30 cellular contexts compared by ENCODE assay signal in the genomic region with DNA sequence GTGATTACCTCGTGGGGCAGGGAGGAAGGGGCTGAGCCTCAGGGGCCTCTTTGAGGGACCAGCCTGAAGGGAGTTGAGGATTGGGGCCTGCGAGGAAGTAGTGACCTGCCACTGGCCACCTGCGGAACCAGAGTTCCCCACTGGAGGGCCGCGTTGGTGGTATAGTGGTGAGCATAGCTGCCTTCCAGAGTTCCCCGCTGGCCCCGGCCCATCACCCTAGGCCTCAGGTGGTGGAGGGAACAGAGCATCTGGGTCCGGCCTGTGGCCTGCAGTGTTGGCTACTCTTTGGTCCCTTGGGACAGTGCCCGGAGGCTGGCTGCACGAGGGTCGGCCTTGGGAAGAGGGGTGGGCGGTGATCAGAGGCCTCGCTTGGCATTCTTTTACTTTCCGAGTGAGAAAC. TPM values are rescaled to one million over a fixed set of nuclear protein-coding genes. Genes with fewer than 3 reads are reported as not detected.
DNase-seq lines count a peak whose midpoint lies in the region; ATAC-seq and TF ChIP-seq lines count a peak whose summit lies in the region.
"Had no signal": no experiment of that assay in that cellular context is flagged by ENCODE, and none has a peak within 500 bp of the region (broad histone marks: within the 10 kb centered on the region; RNA-seq: fewer than 3 reads in every experiment).

No MANE protein-coding gene starts in this region.

- peaks cover 2% of the 10 kb centered on the region for H3K27me3 Mint-ChIP-seq in glutamatergic neuron (ENCODE audit: unreplicated experiment)
- H3K27me3 Mint-ChIP-seq: activated CD4-positive, alpha-beta T cell treated with anti-CD3 and anti-CD28 coated beads for 36 hours; activated naive CD8-positive, alpha-beta T cell; T-helper 17 cell had no signal

- no peak overlapping the region for H3K27ac ChIP-seq in osteoblast (ENCODE audit: low read depth, low read length)
- H3K27ac ChIP-seq: 22Rv1, ascending aorta, left ventricle myocardium inferior, SK-N-MC, stomach, tibial artery had no signal

- H3K27ac Mint-ChIP-seq in glutamatergic neuron (ENCODE audit: unreplicated experiment): no peak overlapping the region
- H3K27ac Mint-ChIP-seq: activated CD4-positive, alpha-beta T cell treated with anti-CD3 and anti-CD28 coated beads for 36 hours; activated CD8-positive, alpha-beta T cell treated with anti-CD3 and anti-CD28 coated beads, Interleukin-2, amount 10 ng/mL, durations not matched to agents 7 days and 5 days; activated naive CD8-positive, alpha-beta T cell; dendritic cell treated with granulocyte-macrophage colony-stimulating factor and Interleukin-4, amounts not matched to agents 40 ng/mL and 50 ng/mL, for 4 days; T-helper 17 cell had no signal

- H3K79me2 ChIP-seq in Loucy (ENCODE audit: insufficient read depth, low read length) (no peaks in the 10 kb centered on the region), osteoblast (ENCODE audit: insufficient read depth, low read length) (no peaks in the 10 kb centered on the region)

- H3K9me2 ChIP-seq in Loucy (replicated peaks; ENCODE audit: low read depth, low read length): no peaks in the 10 kb centered on the region

- H3K36me3 Mint-ChIP-seq in glutamatergic neuron (ENCODE audit: unreplicated experiment): no peaks in the 10 kb centered on the region
- H3K36me3 Mint-ChIP-seq: activated naive CD8-positive, alpha-beta T cell; CD8-positive, alpha-beta memory T cell had no signal

- H3K4me2 ChIP-seq in Loucy (ENCODE audit: low read depth, low read length, poor library complexity, severe bottlenecking) (no peak overlapping the region), osteoblast (ENCODE audit: insufficient read depth, low read length) (no peak overlapping the region)

- no peaks in the 10 kb centered on the region for H3K9me3 Mint-ChIP-seq in glutamatergic neuron (ENCODE audit: unreplicated experiment)
- H3K9me3 Mint-ChIP-seq: CD8-positive, alpha-beta memory T cell; dendritic cell treated with granulocyte-macrophage colony-stimulating factor and Interleukin-4, amounts not matched to agents 40 ng/mL and 50 ng/mL, for 4 days had no signal

- H3K9ac ChIP-seq in Loucy (ENCODE audit: low read depth, low read length, poor library complexity, severe bottlenecking): no peak overlapping the region

- H2AFZ ChIP-seq in Loucy (ENCODE audit: low read length) (no peak overlapping the region), osteoblast (ENCODE audit: low read length) (no peak overlapping the region)

- peak; percentile 25; the same call in 1 of the 2 replicates for TF ChIP-seq CTCF in Loucy (conservative IDR thresholded peaks at IDR 0.05; ENCODE audit: low read length)
- TF ChIP-seq CTCF in glutamatergic neuron (IDR thresholded peaks at IDR 0.05; ENCODE audit: partially characterized antibody, unreplicated experiment): peak; percentile 39
- TF ChIP-seq CTCF in osteoblast (IDR thresholded peaks at IDR 0.05; ENCODE audit: extremely low read depth, low read depth, low read length): no peak

- peaks cover 18% of the 10 kb centered on the region for H3K4me1 Mint-ChIP-seq in glutamatergic neuron (ENCODE audit: low read depth, unreplicated experiment)
- H3K4me1 Mint-ChIP-seq: activated CD4-positive, alpha-beta T cell treated with anti-CD3 and anti-CD28 coated beads for 36 hours; CD8-positive, alpha-beta memory T cell; T-helper 17 cell had no signal

- H4K20me1 ChIP-seq in Loucy (ENCODE audit: insufficient read depth, low read length, poor library complexity, severe bottlenecking): no peaks in the 10 kb centered on the region
- H4K20me1 ChIP-seq in osteoblast (ENCODE audit: insufficient read depth, low read length): no peaks in the 10 kb centered on the region

- no peaks in the 10 kb centered on the region for H3K36me3 ChIP-seq in Loucy (ENCODE audit: insufficient read depth, low read length)
- no peaks in the 10 kb centered on the region for H3K36me3 ChIP-seq in osteoblast (ENCODE audit: insufficient read depth, low read length)
- H3K36me3 ChIP-seq: ascending aorta, left ventricle myocardium inferior, stomach, tibial artery had no signal

- no peak overlapping the region for H3K4me3 Mint-ChIP-seq in glutamatergic neuron (ENCODE audit: unreplicated experiment)
- H3K4me3 Mint-ChIP-seq: activated CD4-positive, alpha-beta T cell treated with anti-CD3 and anti-CD28 coated beads for 36 hours; activated CD8-positive, alpha-beta T cell treated with anti-CD3 and anti-CD28 coated beads, Interleukin-2, amount 10 ng/mL, durations not matched to agents 7 days and 5 days; activated naive CD8-positive, alpha-beta T cell; CD8-positive, alpha-beta memory T cell; dendritic cell treated with granulocyte-macrophage colony-stimulating factor and Interleukin-4, amounts not matched to agents 40 ng/mL and 50 ng/mL, for 4 days; T-helper 17 cell had no signal

- H3K27me3 ChIP-seq in Loucy (ENCODE audit: insufficient read depth, low read length, poor library complexity, severe bottlenecking): no peaks in the 10 kb centered on the region
- H3K27me3 ChIP-seq in osteoblast (ENCODE audit: insufficient read depth, low read length): peaks cover 9% of the 10 kb centered on the region
- H3K27me3 ChIP-seq: ascending aorta had no signal

- DNase-seq in DMS53 (lab: John Stamatoyannopoulos, UW) (peak; percentile 15), DMS53 treated with DMSO at 0.1 percent for 48 hours (lab: John Stamatoyannopoulos, UW; ENCODE audit: unreplicated experiment) (no peak), glutamatergic neuron (peak; percentile 58), osteoblast (ENCODE audit: insufficient read length, low spot score, missing footprints) (peak; percentile 63), G401 (ENCODE audit: low spot score) (no peak)
- DNase-seq in stimulated activated CD4-positive, alpha-beta T cell treated with anti-CD3 and anti-CD28 coated beads, Interleukin-15, amount 100 ng/mL, for 24 hours: no peak
- DNase-seq: activated CD4-positive, alpha-beta T cell treated with anti-CD3 and anti-CD28 coated beads for 36 hours; activated CD8-positive, alpha-beta T cell treated with anti-CD3 and anti-CD28 coated beads, Interleukin-2, amount 10 ng/mL, durations not matched to agents 7 days and 5 days; activated T-cell treated with anti-CD3 and anti-CD28 coated beads for 4 hours; CD8-positive, alpha-beta memory T cell; central memory CD4-positive, alpha-beta T cell; DMS79 treated with DMSO at 0.1 percent for 48 hours; left ventricle myocardium inferior; NCI-H2029; NCI-H226; NCI-H748 treated with DMSO at 0.1 percent for 48 hours; occipital lobe; stimulated activated CD4-positive, alpha-beta T cell treated with anti-CD3 and anti-CD28 coated beads, Interleukin-1b, Interleukin-23, amount 100 ng/mL, for 48 hours; stomach; T-helper 17 cell; tibial artery had no signal

- H3F3A ChIP-seq in Loucy (ENCODE audit: low read depth): no peaks in the 10 kb centered on the region

- H3K4me3 ChIP-seq in Loucy (ENCODE audit: low read length, poor library complexity, severe bottlenecking) (no peak overlapping the region), osteoblast (ENCODE audit: insufficient read depth, low read length) (no peak overlapping the region)
- H3K4me3 ChIP-seq: ascending aorta, left ventricle myocardium inferior, SK-N-MC, stomach, tibial artery had no signal

- H3K4me1 ChIP-seq in Loucy (ENCODE audit: insufficient read depth, low read length, poor library complexity, severe bottlenecking) (no peaks in the 10 kb centered on the region), osteoblast (ENCODE audit: insufficient read depth, low read length) (no peaks in the 10 kb centered on the region)
- H3K4me1 ChIP-seq: ascending aorta, left ventricle myocardium inferior, stomach, tibial artery had no signal

- in situ Hi-C loops in G401 (cut with HindIII; ENCODE audit: low sequenced_read_pairs): no loop called here

- H3K9me3 ChIP-seq in Loucy (ENCODE audit: insufficient read depth, low read depth, low read length) (no peaks in the 10 kb centered on the region), osteoblast (ENCODE audit: low read depth, low read length) (no peaks in the 10 kb centered on the region)
- H3K9me3 ChIP-seq: ascending aorta, left ventricle myocardium inferior, tibial artery had no signal

- no peak for ATAC-seq in GM21515 (IDR thresholded peaks at IDR 0.05; ENCODE audit: unreplicated experiment)
- ATAC-seq: activated CD4-positive, alpha-beta T cell treated with anti-CD3 and anti-CD28 coated beads for 36 hours; activated CD8-positive, alpha-beta T cell treated with anti-CD3 and anti-CD28 coated beads, Interleukin-2, amount 10 ng/mL, durations not matched to agents 7 days and 5 days; T-helper 17 cell had no signal

RNA-seq across cellular contexts. Expression of a gene that starts 20.5 kb away (rescaled TPM):
- total RNA-seq in glutamatergic neuron (ENCODE audit: unreplicated experiment) (22.9 TPM), osteoblast (0.36 and 0.59 TPM in 2 replicates)
- total RNA-seq in G401 (2014; rRNA removed; shearing (Covaris generic)): 0.80 and 3.7 TPM in 2 replicates
- total RNA-seq: activated CD4-positive, alpha-beta T cell treated with anti-CD3 and anti-CD28 coated beads for 36 hours; ascending aorta; HT-29; skeletal muscle tissue had no signal

Comparison
In these comparisons a context has a peak if more than half of its experiments do, and no peak if none do; other contexts are left out.
1. DNase-seq: peak in DMS53 (single experiment), glutamatergic neuron (single experiment) and osteoblast (single experiment); none in DMS53 treated with DMSO at 0.1 percent for 48 hours (single experiment), stimulated activated CD4-positive, alpha-beta T cell treated with anti-CD3 and anti-CD28 coated beads, Interleukin-15, amount 100 ng/mL, for 24 hours (single experiment) and G401 (single experiment).